ENCODE assay signal across 20 cellular contexts in genomic region chr1:61748566-61748965, GRCh38. TPM values are rescaled to one million over a fixed set of nuclear protein-coding genes. Genes with fewer than 3 reads are reported as not detected.
DNase-seq lines count a peak whose midpoint lies in the region; ATAC-seq, FAIRE-seq and TF ChIP-seq lines count a peak whose summit lies in the region.
"Had no signal": no experiment of that assay in that cellular context is flagged by ENCODE, and none has a peak within 500 bp of the region (broad histone marks: within the 10 kb centered on the region; RNA-seq: fewer than 3 reads in every experiment).

No MANE protein-coding gene starts in this region.

- H3K27ac Mint-ChIP-seq in nephron = peak overlapping the region in 2 of 3 experiments; percentile 76 to 91
- H3K27ac Mint-ChIP-seq: CD4-positive, alpha-beta T cell; IgD-negative memory B cell had no signal

- no peak for TF ChIP-seq CTCF in epithelial cell of proximal tubule (conservative IDR thresholded peaks at IDR 0.05; ENCODE audit: low read depth, low read length)
- TF ChIP-seq CTCF in nephron (IDR thresholded peaks at IDR 0.05; ENCODE audit: unreplicated experiment in 3 of 3) = no peak
- no peak for TF ChIP-seq CTCF in D721Med (IDR thresholded peaks at IDR 0.05; ENCODE audit: insufficient read depth, missing control alignments)

- no peak for ATAC-seq in sciatic nerve
- ATAC-seq: HepG2 had no signal

- peak; percentile 22 for DNase-seq in NCI-H2227 treated with DMSO at 0.1 percent for 48 hours (lab: John Stamatoyannopoulos, UW)
- DNase-seq in epithelial cell of proximal tubule (ENCODE audit: low read depth) = no peak
- peak; percentile 27 for DNase-seq in sciatic nerve (ENCODE audit: low spot score)
- DNase-seq in D721Med (ENCODE audit: insufficient read length, low spot score) = no peak
- no peak for DNase-seq in NCI-H524 treated with DMSO at 0.1 percent for 48 hours (lab: John Stamatoyannopoulos, UW)
- no peak for DNase-seq in Ammon's horn (ENCODE audit: low spot score)
- DNase-seq: ACHN; Calu3; CD4-positive, alpha-beta T cell; DMS 273 treated with DMSO at 0.1 percent for 48 hours; DMS53; GM23248; KBM-7 had no signal

- intact Hi-C loops in sciatic nerve (cut with DNase I) = no loop called here

- H3K4me1 Mint-ChIP-seq in nephron = peaks cover 19% of the 10 kb centered on the region

- H3K27me3 Mint-ChIP-seq in nephron (ENCODE audit: low read depth) = no peaks in the 10 kb centered on the region
- H3K27me3 Mint-ChIP-seq: CD4-positive, alpha-beta T cell; IgD-negative memory B cell had no signal

- H3K36me3 Mint-ChIP-seq in nephron (ENCODE audit: low read depth) = no peaks in the 10 kb centered on the region
- H3K36me3 Mint-ChIP-seq: IgD-negative memory B cell had no signal

- H3K9me3 Mint-ChIP-seq in nephron = no peaks in the 10 kb centered on the region
- H3K9me3 Mint-ChIP-seq: CD4-positive, alpha-beta T cell; IgD-negative memory B cell had no signal

- FAIRE-seq in D721Med (lab: Jason Lieb, UNC) = no peak
- FAIRE-seq: A204.1, G401.6, GM12891, HepG2 had no signal

- peak overlapping the region in 1 of 3 experiments; percentile 22 for H3K4me3 Mint-ChIP-seq in nephron
- H3K4me3 Mint-ChIP-seq: CD4-positive, alpha-beta T cell; IgD-negative memory B cell had no signal

- peak overlapping the region; percentile 69 for H3K4me3 ChIP-seq in epithelial cell of proximal tubule (ENCODE audit: low read depth, low read length)
- H3K4me3 ChIP-seq: GM23248, HAP-1 had no signal

RNA-seq across cellular contexts. Expression of gene PATJ, which starts 6.3 kb away (rescaled TPM):
- total RNA-seq in epithelial cell of proximal tubule = 13.9 and 42.1 TPM in 2 replicates
- total RNA-seq in sciatic nerve = 30.0 TPM

RNA-seq across cellular contexts. Expression of gene TM2D1, which starts 23.6 kb away (rescaled TPM):
- total RNA-seq in epithelial cell of proximal tubule (43.3 and 59.5 TPM in 2 replicates), sciatic nerve (53.9 TPM)

Comparison
In these comparisons a context has a peak if more than half of its experiments do, and no peak if none do; other contexts are left out.
1. DNase-seq: peak in NCI-H2227 treated with DMSO at 0.1 percent for 48 hours (single experiment) and sciatic nerve (single experiment); none in epithelial cell of proximal tubule (single experiment), D721Med (single experiment), NCI-H524 treated with DMSO at 0.1 percent for 48 hours (single experiment) and Ammon's horn (single experiment).